In genomic region chr6:157229219-157229607, GRCh38 we compare ENCODE assay signal across 13 cellular contexts.
A peak's percentile ranks its signal among the peaks of the same experiment; 100 is the strongest.
DNase-seq lines count a peak whose midpoint lies in the region; ATAC-seq and TF ChIP-seq lines count a peak whose summit lies in the region.
"Had no signal": no experiment of that assay in that cellular context is flagged by ENCODE, and none has a peak within 500 bp of the region (broad histone marks: within the 10 kb centered on the region; RNA-seq: fewer than 3 reads in every experiment).

No MANE protein-coding gene starts in this region.

- no peak overlapping the region for H3K4me3 Mint-ChIP-seq in activated naive CD4-positive, alpha-beta T cell treated with anti-CD3 and anti-CD28 coated beads, Interleukin-2, amount 50 U/mL, for 24 hours
- H3K4me3 Mint-ChIP-seq in activated naive CD4-positive, alpha-beta T cell treated with anti-CD3 and anti-CD28 coated beads for 36 hours = no peak overlapping the region

- H3K27ac Mint-ChIP-seq in activated naive CD4-positive, alpha-beta T cell treated with anti-CD3 and anti-CD28 coated beads, Interleukin-2, amount 50 U/mL, for 24 hours = peak overlapping the region; percentile 25
- H3K27ac Mint-ChIP-seq in activated naive CD4-positive, alpha-beta T cell treated with anti-CD3 and anti-CD28 coated beads for 36 hours = no peak overlapping the region

- H3K4me1 Mint-ChIP-seq in activated naive CD4-positive, alpha-beta T cell treated with anti-CD3 and anti-CD28 coated beads, Interleukin-2, amount 50 U/mL, for 24 hours = peaks cover 37% of the 10 kb centered on the region
- H3K4me1 Mint-ChIP-seq in activated naive CD4-positive, alpha-beta T cell treated with anti-CD3 and anti-CD28 coated beads for 36 hours (ENCODE audit: low read depth) = peaks cover 28% of the 10 kb centered on the region

- H3K9me3 ChIP-seq in sigmoid colon (no peaks in the 10 kb centered on the region), stomach (no peaks in the 10 kb centered on the region)

- H3K9me3 Mint-ChIP-seq in activated naive CD4-positive, alpha-beta T cell treated with anti-CD3 and anti-CD28 coated beads, Interleukin-2, amount 50 U/mL, for 24 hours = no peaks in the 10 kb centered on the region
- H3K9me3 Mint-ChIP-seq in activated naive CD4-positive, alpha-beta T cell treated with anti-CD3 and anti-CD28 coated beads for 36 hours = no peaks in the 10 kb centered on the region
- H3K9me3 Mint-ChIP-seq: naive thymus-derived CD8-positive, alpha-beta T cell had no signal

- H3K4me3 ChIP-seq in sigmoid colon (no peak overlapping the region), stomach (no peak overlapping the region)

- ATAC-seq in GM18907 (IDR thresholded peaks at IDR 0.05; ENCODE audit: unreplicated experiment) (no peak), HG03097 (IDR thresholded peaks at IDR 0.05; ENCODE audit: low FRiP score, unreplicated experiment) (no peak)

- no peak for DNase-seq in activated naive CD4-positive, alpha-beta T cell treated with anti-CD3 and anti-CD28 coated beads for 36 hours
- DNase-seq in NCI-H1417 (lab: John Stamatoyannopoulos, UW) (peak; percentile 66 to 98 (median 92)), SK-N-DZ (ENCODE audit: low spot score) (peak; percentile 62), sigmoid colon (peak; percentile 47), stomach (no peak)
- DNase-seq: activated CD4-positive, CD25-positive, alpha-beta regulatory T cell; brain microvascular endothelial cell; KG1; naive thymus-derived CD8-positive, alpha-beta T cell had no signal

- H3K4me1 ChIP-seq in sigmoid colon = peaks cover 0 to 18% (median 12%) of the 10 kb centered on the region in 4 donors
- peaks cover 0 to 27% (median 9%) of the 10 kb centered on the region in 4 donors for H3K4me1 ChIP-seq in stomach

- intact Hi-C loops in activated naive CD4-positive, alpha-beta T cell treated with anti-CD3 and anti-CD28 coated beads for 36 hours (cut with micrococcal nuclease) = no loop called here
- intact Hi-C loops in sigmoid colon (cut with DNase I) (no loop called here), stomach (cut with DNase I; ENCODE audit: low total_unique reads) (loop anchor here (10.0 kb wide), 1 partner anchor 46 kb away; no protein-coding TSS in a partner anchor)

- no peaks in the 10 kb centered on the region for H3K36me3 Mint-ChIP-seq in activated naive CD4-positive, alpha-beta T cell treated with anti-CD3 and anti-CD28 coated beads, Interleukin-2, amount 50 U/mL, for 24 hours
- H3K36me3 Mint-ChIP-seq in activated naive CD4-positive, alpha-beta T cell treated with anti-CD3 and anti-CD28 coated beads for 36 hours (ENCODE audit: low read depth) = no peaks in the 10 kb centered on the region
- H3K36me3 Mint-ChIP-seq: naive thymus-derived CD8-positive, alpha-beta T cell had no signal

- H3K27me3 ChIP-seq in sigmoid colon = no peaks in the 10 kb centered on the region
- peaks cover 0 to 4% (median 0%) of the 10 kb centered on the region in 3 donors for H3K27me3 ChIP-seq in stomach
- H3K27me3 ChIP-seq: brain microvascular endothelial cell had no signal

- H3K36me3 ChIP-seq in sigmoid colon = no peaks in the 10 kb centered on the region
- no peaks in the 10 kb centered on the region for H3K36me3 ChIP-seq in stomach
- H3K36me3 ChIP-seq: brain microvascular endothelial cell had no signal

- peaks cover 10% of the 10 kb centered on the region for H3K27me3 Mint-ChIP-seq in activated naive CD4-positive, alpha-beta T cell treated with anti-CD3 and anti-CD28 coated beads, Interleukin-2, amount 50 U/mL, for 24 hours
- H3K27me3 Mint-ChIP-seq in activated naive CD4-positive, alpha-beta T cell treated with anti-CD3 and anti-CD28 coated beads for 36 hours (ENCODE audit: low read depth) = peaks cover 5% of the 10 kb centered on the region

- TF ChIP-seq POLR2A in sigmoid colon (IDR thresholded peaks at IDR 0.05) (no peak), stomach (IDR thresholded peaks at IDR 0.05) (no peak)

- no peak for TF ChIP-seq CTCF in sigmoid colon (IDR thresholded peaks at IDR 0.05)
- TF ChIP-seq CTCF in stomach (IDR thresholded peaks at IDR 0.05) = no peak

- TF ChIP-seq EP300 in sigmoid colon (IDR thresholded peaks at IDR 0.05) = no peak
- TF ChIP-seq EP300 in stomach (IDR thresholded peaks at IDR 0.05) = no peak

- WGBS in sigmoid colon, 2 donors = 49 to 62% methylated on average over 7 of the region's 7 CpGs
- 72 to 85% (median 75%) methylated on average over 7 of the region's 7 CpGs for WGBS in stomach, 5 donors

- CTCF ChIA-PET in activated naive CD4-positive, alpha-beta T cell treated with anti-CD3 and anti-CD28 coated beads for 36 hours (lab: Charles Lee) = interaction anchor here (0.7 to 2.2 kb wide), 2 partner anchors 31 to 45 kb away, joined by 3 to 8 read pairs; no protein-coding TSS in a partner anchor

- H3K27ac ChIP-seq in sigmoid colon (no peak overlapping the region), stomach (no peak overlapping the region)
- H3K27ac ChIP-seq: brain microvascular endothelial cell, C4-2B had no signal

Comparison
In these comparisons a context has a peak if more than half of its experiments do, and no peak if none do; other contexts are left out.
1. DNase-seq: peak in NCI-H1417 (3 of 3), SK-N-DZ (single experiment) and sigmoid colon (single experiment); none in activated naive CD4-positive, alpha-beta T cell treated with anti-CD3 and anti-CD28 coated beads for 36 hours (single experiment) and stomach (single experiment).